ENCODE assay signal across 9 cellular contexts in genomic region chr6:35213824-35214756, GRCh38. TPM values are rescaled to one million over a fixed set of nuclear protein-coding genes. Genes with fewer than 3 reads are reported as not detected.
A peak's percentile ranks its signal among the peaks of the same experiment; 100 is the strongest.
DNase-seq lines count a peak whose midpoint lies in the region; ATAC-seq, FAIRE-seq and TF ChIP-seq lines count a peak whose summit lies in the region.
"Had no signal": no experiment of that assay in that cellular context is flagged by ENCODE, and none has a peak within 500 bp of the region (broad histone marks: within the 10 kb centered on the region; RNA-seq: fewer than 3 reads in every experiment).

TSS of gene SCUBE3 (plus strand) at chr6:35213956. CDS start at chr6:35214419, 463 bp downstream.

- RAD21 ChIA-PET in GM12878 (lab: Charles Lee; ENCODE audit: unreplicated experiment): no interaction called here

- in situ Hi-C loops in GM12878 (cut with MboI): no loop called here

- CTCF ChIA-PET in GM12878 (lab: Yijun Ruan, JAX): no interaction called here

- DNase-seq in activated CD4-positive, CD25-positive, alpha-beta regulatory T cell treated with anti-CD3 and anti-CD28 coated beads, Interleukin-2, amount 50 U/mL, for 72 hours: peak; percentile 31
- DNase-seq in NCI-H2171 (lab: John Stamatoyannopoulos, UW) (peak; percentile 50), GM12878 (ENCODE audit: low read depth, low spot score) (no peak), small intestine (peak; percentile 13)

- intact Hi-C loops in GM12878 (cut with micrococcal nuclease; ENCODE audit: unreplicated experiment): no loop called here

- WGBS in GM12878 (ENCODE audit: insufficient coverage, insufficient replicate concordance, low lambda C conversion rate, missing lambda C conversion rate): 7% methylated on average over 47 of the region's 89 CpGs
- 1 to 2% (median 2%) methylated on average over 46 to 89 of the region's 89 CpGs for WGBS in small intestine, 3 donors

- peak; percentile 35 for FAIRE-seq in GM12878 (lab: Jason Lieb, UNC)
- no peak for FAIRE-seq in small intestine (lab: Jason Lieb, UNC)
- FAIRE-seq: G401.6 had no signal

- TF ChIP-seq CTCF in GM12878 (IDR thresholded peaks at IDR 0.05 in 2 of 3, conservative IDR thresholded peaks at IDR 0.05 in 1 of 3; ENCODE audit: control insufficient read depth in 2 of 3, extremely low read depth in 1 of 3, insufficient read depth in 1 of 3, low read depth in 3 of 3, low read length in 3 of 3): no peak

- H3K4me2 ChIP-seq in GM12878 (ENCODE audit: control insufficient read depth, insufficient read depth): peak within 1 kb of the TSS; percentile 61

- H3K36me3 ChIP-seq in GM12878 (ENCODE audit: control insufficient read depth in 2 of 2, insufficient read depth in 2 of 2, low read length in 1 of 2) (no peaks in the 10 kb centered on the region), iPS-20b (ENCODE audit: insufficient read depth, low read depth, low read length) (no peaks in the 10 kb centered on the region), small intestine (ENCODE audit: control insufficient read depth in 2 of 2, insufficient read depth in 2 of 2, low read length in 2 of 2) (no peaks in the 10 kb centered on the region)

- no peaks in the 10 kb centered on the region for H3K79me2 ChIP-seq in GM12878 (ENCODE audit: control insufficient read depth, insufficient read depth, low read length)

- TF ChIP-seq POLR2A in GM12878 (IDR thresholded peaks at IDR 0.05; ENCODE audit: low read depth, low read length): no peak

- H3K4me3 ChIP-seq in GM12878 (peak within 1 kb of the TSS; percentile 47; the same call in 1 of the 2 replicates), iPS-20b (ENCODE audit: low read length) (peak within 1 kb of the TSS; percentile 68), small intestine (ENCODE audit: low read depth in 1 of 2, low read length in 2 of 2) (peak within 1 kb of the TSS in 1 of 2 donors; percentile 46)

- ATAC-seq in activated CD4-positive, CD25-positive, alpha-beta regulatory T cell treated with anti-CD3 and anti-CD28 coated beads, Interleukin-2, amount 50 U/mL, for 24 hours: no peak
- ATAC-seq in GM12878 (peak; percentile 33; the same call in 2 of the 3 replicates), GM18907 (IDR thresholded peaks at IDR 0.05; ENCODE audit: unreplicated experiment) (no peak), HG03097 (IDR thresholded peaks at IDR 0.05; ENCODE audit: low FRiP score, unreplicated experiment) (no peak)

- H3K4me1 ChIP-seq in GM12878 (ENCODE audit: control insufficient read depth, insufficient read depth, low read length) (no peaks in the 10 kb centered on the region), iPS-20b (ENCODE audit: insufficient read depth, low read length) (peaks cover 40% of the 10 kb centered on the region), small intestine (ENCODE audit: control insufficient read depth in 2 of 2, insufficient read depth in 1 of 2, low read depth in 1 of 2, low read length in 1 of 2) (no peaks in the 10 kb centered on the region)

- TF ChIP-seq EP300 in GM12878 (IDR thresholded peaks at IDR 0.05; ENCODE audit: borderline replicate concordance in 1 of 2, control insufficient read depth in 1 of 2, low read depth in 2 of 2, low read length in 2 of 2): no peak

- TF ChIP-seq RAD21 in GM12878 (IDR thresholded peaks at IDR 0.05; ENCODE audit: insufficient read depth, low read depth, low read length): no peak

- no peaks in the 10 kb centered on the region for H4K20me1 ChIP-seq in GM12878 (ENCODE audit: control insufficient read depth, insufficient read depth)

- POLR2A ChIA-PET in GM12878 (lab: Charles Lee): interaction anchor here (0.6 kb wide), 1 partner anchor 231 kb away, joined by 4 read pairs; no protein-coding TSS in a partner anchor

- no peak within 1 kb of the TSS for H2AFZ ChIP-seq in GM12878 (ENCODE audit: control insufficient read depth, low read depth, low read length)

- H3K27me3 ChIP-seq in GM12878 (replicated peaks in 1 of 2; ENCODE audit: control insufficient read depth in 2 of 2, insufficient read depth in 2 of 2, low read length in 1 of 2) (peaks cover 9 to 14% of the 10 kb centered on the region in 2 experiments), iPS-20b (ENCODE audit: insufficient read depth, low read length) (peaks cover 88% of the 10 kb centered on the region), small intestine (ENCODE audit: control insufficient read depth in 2 of 2, insufficient read depth in 2 of 2, low read length in 2 of 2) (peaks cover 0 to 20% of the 10 kb centered on the region in 2 donors)

- no TSS peak for BruUV-seq in GM12878 (replicated peaks; lab: Mats Ljungman, UMichigan)

- SMC1A ChIA-PET in GM12878 (lab: Charles Lee; ENCODE audit: uncharacterized antibody, unreplicated experiment): no interaction called here

- no peaks in the 10 kb centered on the region for H3K9me3 ChIP-seq in GM12878 (replicated peaks; ENCODE audit: control insufficient read depth, insufficient read depth, low read length)
- H3K9me3 ChIP-seq in iPS-20b (ENCODE audit: insufficient read depth, low read depth, low read length): no peaks in the 10 kb centered on the region
- H3K9me3 ChIP-seq in small intestine (ENCODE audit: control insufficient read depth, low read depth): no peaks in the 10 kb centered on the region

- H3K9ac ChIP-seq in GM12878 (ENCODE audit: control insufficient read depth, insufficient read depth, low read length) (no peak within 1 kb of the TSS), iPS-20b (ENCODE audit: low read depth, low read length) (peak within 1 kb of the TSS; percentile 50; the same call in 1 of the 2 replicates)

- H3K27ac ChIP-seq in GM12878 (ENCODE audit: control insufficient read depth, insufficient read depth) (no peak within 1 kb of the TSS), iPS-20b (ENCODE audit: low read length) (no peak within 1 kb of the TSS), small intestine (ENCODE audit: low read depth in 1 of 2, low read length in 1 of 2) (no peak within 1 kb of the TSS)

TF ChIP-seq in GM12878, 131 proteins besides CTCF, POLR2A, EP300 and RAD21:
- TF ChIP-seq HDAC6 (IDR thresholded peaks at IDR 0.05; ENCODE audit: unreplicated experiment) (peak; percentile 30), KDM1A (IDR thresholded peaks at IDR 0.05; ENCODE audit: borderline replicate concordance) (no peak), SUZ12 (IDR thresholded peaks at IDR 0.05; ENCODE audit: unreplicated experiment) (peak; percentile 73), ZNF384 (IDR thresholded peaks at IDR 0.05; ENCODE audit: borderline replicate concordance, low read depth, low read length) (no peak)

RNA-seq across cellular contexts. Expression of gene SCUBE3, which starts in this region (rescaled TPM):
- total RNA-seq in GM12878 (2013; cell fraction: nucleolus; rRNA removed): not detected in 2 replicates
- total RNA-seq in GM12878 (2014; rRNA removed) (under 0.01 TPM in 2 replicates), GM12878 (2014; rRNA removed; fragmentation: Illumina TruSeq; extraction: Trizol) (not detected in 2 replicates), GM12878 (2021) (not detected in 2 replicates)
- 0.08 TPM for polyA plus RNA-seq in GM12878 (2011; ENCODE audit: low read depth)
- polyA plus RNA-seq in GM12878 (2011; rRNA removed) (not detected in 2 replicates), GM12878 (2014; fragmentation: Illumina TruSeq; extraction: Trizol) (not detected in 2 replicates), GM12878 (2014; fragmentation: Nextera tagmentation; extraction: Ambion mirVana) (under 1 TPM; 0.04 to 0.10 TPM), GM12878 (2014; rRNA removed) (0.01 TPM in 1 of 2 replicates, not detected in the other), GM12878 (2016; fragmentation: Nextera tagmentation; extraction: Ambion mirVana) (under 1 TPM; 0.19 to 0.20 TPM), small intestine (under 1 TPM in 1 of 3 donors, not detected in 2; 0.12 TPM)
- under 0.01 TPM in 1 of 2 replicates, not detected in the other for polyA plus RNA-seq in GM12878 (2011; cell fraction: cytosol; rRNA removed)
- polyA plus RNA-seq in GM12878 (2011; cell fraction: nucleus; rRNA removed): 0.01 TPM in 1 of 2 replicates, not detected in the other
- 0.07 and 0.08 TPM in 2 replicates for polyA plus RNA-seq in GM12878 (2012)
- polyA minus RNA-seq in GM12878 (2011; rRNA and poly(A)+ RNA removed): not detected in 2 replicates
- polyA minus RNA-seq in GM12878 (2011; cell fraction: cytosol; rRNA and poly(A)+ RNA removed): not detected in 2 replicates
- polyA minus RNA-seq in GM12878 (2011; cell fraction: nucleus; rRNA and poly(A)+ RNA removed): not detected in 2 replicates

Comparison
In these comparisons a context has a peak if more than half of its experiments do, and no peak if none do; other contexts are left out.
1. Peak in ATAC-seq, H3K4me3 ChIP-seq and H3K4me2 ChIP-seq in GM12878; RNA of the gene not detected or under 1 TPM.
2. Peak in DNase-seq in small intestine; RNA of the gene not detected or under 1 TPM.